Comparison of ENCODE assay signal across 8 cellular contexts in the genomic region with DNA sequence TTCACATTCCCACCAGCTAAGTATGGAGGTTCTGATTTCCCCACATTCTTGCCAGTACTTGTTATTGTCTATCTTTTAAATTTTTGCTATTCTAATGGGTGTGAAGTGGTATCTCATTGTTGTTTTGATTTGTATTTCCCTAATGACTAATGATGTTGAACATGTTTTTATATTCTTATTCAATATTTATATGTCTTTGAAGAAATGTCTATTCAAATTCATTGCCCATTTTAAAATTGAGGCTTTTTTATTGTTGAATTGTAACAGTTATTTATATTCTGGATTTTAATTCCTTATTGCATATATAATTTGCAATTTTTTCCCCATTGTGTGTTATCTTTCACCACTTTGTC.
"Had no signal": no experiment of that assay in that cellular context is flagged by ENCODE, and none has a peak within 500 bp of the region (broad histone marks: within the 10 kb centered on the region; RNA-seq: fewer than 3 reads in every experiment).

No MANE protein-coding gene starts in this region.

- DNase-seq: GDM1, GF-D8 had no signal

- ATAC-seq: GM12878 had no signal

- FAIRE-seq: G401.6, GM12878, GM12891, GM12892, GM18507, GM19239 had no signal

- H3K4me3 ChIP-seq: GM12878 had no signal
